In the genomic region with DNA sequence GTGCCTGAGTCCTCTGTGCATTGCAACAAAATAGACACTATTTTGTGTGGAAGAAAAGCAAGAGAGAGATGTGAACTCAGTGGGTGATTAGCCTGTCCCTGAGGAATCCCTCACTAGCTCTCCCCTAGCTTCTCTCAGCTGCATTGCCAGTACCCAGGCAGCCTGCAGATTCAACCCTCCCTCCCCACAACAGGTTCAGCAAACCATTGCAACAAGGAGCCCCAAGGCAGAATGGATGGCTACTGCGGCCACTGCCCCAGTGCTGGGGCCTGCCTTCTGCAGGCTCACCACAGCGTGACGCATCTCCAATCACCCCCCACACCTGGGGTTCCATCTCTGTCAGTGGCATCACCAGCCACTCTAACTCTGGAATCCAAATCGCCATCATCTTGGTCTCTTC, we compare ENCODE assay signal across 19 cellular contexts. TPM values are rescaled to one million over a fixed set of nuclear protein-coding genes. Genes with fewer than 3 reads are reported as not detected.
A peak's percentile ranks its signal among the peaks of the same experiment; 100 is the strongest.
DNase-seq lines count a peak whose midpoint lies in the region; ATAC-seq and TF ChIP-seq lines count a peak whose summit lies in the region.
"Had no signal": no experiment of that assay in that cellular context is flagged by ENCODE, and none has a peak within 500 bp of the region (broad histone marks: within the 10 kb centered on the region; RNA-seq: fewer than 3 reads in every experiment).

No MANE protein-coding gene starts in this region.

- no peaks in the 10 kb centered on the region for H3K9me3 ChIP-seq in CD4-positive, CD25-positive, alpha-beta regulatory T cell (ENCODE audit: control insufficient read depth in 2 of 2, low read length in 2 of 2)
- H3K9me3 ChIP-seq in DND-41 (ENCODE audit: insufficient read depth, low read length, severe bottlenecking) (peaks cover 8% of the 10 kb centered on the region), heart left ventricle (no peaks in the 10 kb centered on the region), SJCRH30 (replicated peaks) (no peaks in the 10 kb centered on the region)
- H3K9me3 ChIP-seq in naive thymus-derived CD4-positive, alpha-beta T cell (ENCODE audit: control insufficient read depth in 2 of 3, low read length in 3 of 3), result no peaks in the 10 kb centered on the region
- H3K9me3 ChIP-seq: adrenal gland, BE2C, HAP-1, MG63, sigmoid colon, thoracic aorta had no signal

- no peak overlapping the region for H2AFZ ChIP-seq in DND-41 (ENCODE audit: low read depth, low read length)

- H3K79me2 ChIP-seq in DND-41 (ENCODE audit: insufficient read depth, low read length), result peaks cover 83% of the 10 kb centered on the region

- peaks cover 68% of the 10 kb centered on the region for H3K4me1 ChIP-seq in CD4-positive, CD25-positive, alpha-beta regulatory T cell (ENCODE audit: control insufficient read depth, insufficient read depth, low read length, poor library complexity, severe bottlenecking)
- H3K4me1 ChIP-seq in DND-41 (ENCODE audit: insufficient read depth, low read length) (peaks cover 42% of the 10 kb centered on the region), heart left ventricle (peaks cover 0 to 33% (median 12%) of the 10 kb centered on the region in 12 donors), SJCRH30 (peaks cover 17% of the 10 kb centered on the region)
- H3K4me1 ChIP-seq in naive thymus-derived CD4-positive, alpha-beta T cell (ENCODE audit: control insufficient read depth in 2 of 2, insufficient read depth in 2 of 2, low read length in 2 of 2), result peaks cover 33 to 47% of the 10 kb centered on the region in 2 donors
- H3K4me1 ChIP-seq: BE2C had no signal

- no peak for DNase-seq in CD4-positive, CD25-positive, alpha-beta regulatory T cell
- DNase-seq in DND-41 (no peak), caudate nucleus (lab: John Stamatoyannopoulos, UW) (no peak), heart left ventricle (no peak), SJCRH30 (no peak)
- no peak for DNase-seq in activated CD4-positive, alpha-beta memory T cell treated with anti-CD3 and anti-CD28 coated beads, Interleukin-2, amount 10 ng/mL, durations not matched to agents 7 days and 5 days
- DNase-seq in naive thymus-derived CD4-positive, alpha-beta T cell, result no peak
- DNase-seq: adrenal gland, BE2C, cerebellar nuclear complex, hypothalamus, left cardiac atrium, MG63, NCI-H1694 treated with DMSO at 0.1 percent for 48 hours, NCI-H446 treated with DMSO at 0.1 percent for 48 hours, occipital lobe, sigmoid colon had no signal

- no peaks in the 10 kb centered on the region for H3K27me3 ChIP-seq in CD4-positive, CD25-positive, alpha-beta regulatory T cell (ENCODE audit: control insufficient read depth, insufficient read depth, low read length)
- H3K27me3 ChIP-seq in DND-41 (ENCODE audit: insufficient read depth, low read length, poor library complexity) (no peaks in the 10 kb centered on the region), heart left ventricle (no peaks in the 10 kb centered on the region), SJCRH30 (no peaks in the 10 kb centered on the region)
- no peaks in the 10 kb centered on the region for H3K27me3 ChIP-seq in naive thymus-derived CD4-positive, alpha-beta T cell (ENCODE audit: control insufficient read depth in 2 of 2, insufficient read depth in 2 of 2, low read length in 2 of 2)
- H3K27me3 ChIP-seq: adrenal gland, MG63, sigmoid colon had no signal

- ATAC-seq in CD4-positive, CD25-positive, alpha-beta regulatory T cell (ENCODE audit: low read depth in 2 of 2), result no peak
- ATAC-seq in DND-41 (ENCODE audit: insufficient read depth, low read depth) (no peak), heart left ventricle (no peak)
- ATAC-seq in naive thymus-derived CD4-positive, alpha-beta T cell, result no peak
- ATAC-seq: left cardiac atrium had no signal

- H3K9ac ChIP-seq in DND-41 (ENCODE audit: low read depth, low read length), result peak overlapping the region; percentile 96; the same call in 1 of the 2 replicates

- peaks cover 27 to 80% (median 53%) of the 10 kb centered on the region in 4 donors for H3K4me1 Mint-ChIP-seq in CD4-positive, CD25-positive, alpha-beta regulatory T cell
- peaks cover 75% of the 10 kb centered on the region for H3K4me1 Mint-ChIP-seq in activated CD4-positive, alpha-beta memory T cell treated with anti-CD3 and anti-CD28 coated beads, Interleukin-2, amount 10 ng/mL, durations not matched to agents 7 days and 5 days
- H3K4me1 Mint-ChIP-seq in naive thymus-derived CD4-positive, alpha-beta T cell, result peaks cover 47 to 85% (median 73%) of the 10 kb centered on the region in 7 donors

- TF ChIP-seq CTCF in DND-41 (IDR thresholded peaks at IDR 0.05; ENCODE audit: borderline replicate concordance, extremely low read depth, low read length, poor library complexity, severe bottlenecking), result no peak
- TF ChIP-seq CTCF in heart left ventricle (IDR thresholded peaks at IDR 0.05), result no peak

- no peaks in the 10 kb centered on the region for H3K27me3 Mint-ChIP-seq in CD4-positive, CD25-positive, alpha-beta regulatory T cell
- H3K27me3 Mint-ChIP-seq in activated CD4-positive, alpha-beta memory T cell treated with anti-CD3 and anti-CD28 coated beads, Interleukin-2, amount 10 ng/mL, durations not matched to agents 7 days and 5 days, result no peaks in the 10 kb centered on the region
- no peaks in the 10 kb centered on the region for H3K27me3 Mint-ChIP-seq in naive thymus-derived CD4-positive, alpha-beta T cell

- H3K4me3 Mint-ChIP-seq in CD4-positive, CD25-positive, alpha-beta regulatory T cell, result peak overlapping the region in 3 of 4 donors; percentile 64 to 95 (median 92)
- peak overlapping the region; percentile 89 for H3K4me3 Mint-ChIP-seq in activated CD4-positive, alpha-beta memory T cell treated with anti-CD3 and anti-CD28 coated beads, Interleukin-2, amount 10 ng/mL, durations not matched to agents 7 days and 5 days
- H3K4me3 Mint-ChIP-seq in naive thymus-derived CD4-positive, alpha-beta T cell, result peak overlapping the region in 5 of 10 donors; percentile 15 to 100 (median 89)

- no peak overlapping the region for H3K4me3 ChIP-seq in CD4-positive, CD25-positive, alpha-beta regulatory T cell (ENCODE audit: low read depth, low read length)
- H3K4me3 ChIP-seq in DND-41 (ENCODE audit: low read depth in 1 of 2, low read length in 2 of 2), result no peak overlapping the region
- no peak overlapping the region for H3K4me3 ChIP-seq in naive thymus-derived CD4-positive, alpha-beta T cell (ENCODE audit: low read length)
- H3K4me3 ChIP-seq in heart left ventricle, result no peak overlapping the region
- H3K4me3 ChIP-seq in SJCRH30, result no peak overlapping the region
- H3K4me3 ChIP-seq: adrenal gland, HAP-1, MG63, sigmoid colon, thoracic aorta had no signal

- intact Hi-C loops in naive thymus-derived CD4-positive, alpha-beta T cell (cut with micrococcal nuclease), result loop anchor here (5.0 kb wide), 8 partner anchors 43 to 953 kb away; a partner anchor contains a TSS
- intact Hi-C loops in heart left ventricle (cut with DNase I), result no loop called here

- no peak overlapping the region for H3K27ac ChIP-seq in CD4-positive, CD25-positive, alpha-beta regulatory T cell (ENCODE audit: insufficient read depth, low read length, poor library complexity, severe bottlenecking)
- H3K27ac ChIP-seq in DND-41 (ENCODE audit: low read length) (peak overlapping the region; percentile 99; the same call in 1 of the 2 replicates), caudate nucleus (ENCODE audit: low read depth, low read length) (no peak overlapping the region), heart left ventricle (no peak overlapping the region), SJCRH30 (no peak overlapping the region)
- peak overlapping the region; percentile 12 for H3K27ac ChIP-seq in naive thymus-derived CD4-positive, alpha-beta T cell (ENCODE audit: low read depth, low read length)
- H3K27ac ChIP-seq: adrenal gland, sigmoid colon, thoracic aorta had no signal

- WGBS in heart left ventricle, 4 donors, result 94 to 100% (median 97%) methylated on average over 3 of the region's 4 CpGs

- peaks cover 3% of the 10 kb centered on the region; the same call in 1 of the 2 replicates for H4K20me1 ChIP-seq in DND-41 (ENCODE audit: insufficient read depth, low read length)

- H3K36me3 ChIP-seq in CD4-positive, CD25-positive, alpha-beta regulatory T cell (ENCODE audit: control insufficient read depth, insufficient read depth, low read length), result peaks cover 12% of the 10 kb centered on the region
- H3K36me3 ChIP-seq in DND-41 (ENCODE audit: insufficient read depth, low read length) (peaks cover 21% of the 10 kb centered on the region), heart left ventricle (no peaks in the 10 kb centered on the region), SJCRH30 (no peaks in the 10 kb centered on the region)
- peaks cover 0 to 12% (median 0%) of the 10 kb centered on the region in 3 experiments for H3K36me3 ChIP-seq in naive thymus-derived CD4-positive, alpha-beta T cell (ENCODE audit: control insufficient read depth in 2 of 3, insufficient read depth in 3 of 3, low read length in 3 of 3)
- H3K36me3 ChIP-seq: adrenal gland, BE2C, MG63, sigmoid colon, thoracic aorta had no signal

- CTCF ChIA-PET in activated CD4-positive, alpha-beta memory T cell treated with anti-CD3 and anti-CD28 coated beads, Interleukin-2, amount 10 ng/mL, durations not matched to agents 7 days and 5 days (lab: Charles Lee), result interaction anchor here (1.2 kb wide), 1 partner anchor 9 kb away, joined by 3 read pairs; no protein-coding TSS in a partner anchor
- CTCF ChIA-PET in naive thymus-derived CD4-positive, alpha-beta T cell (lab: Charles Lee), result no interaction called here

- POLR2A ChIA-PET in activated CD4-positive, alpha-beta memory T cell treated with anti-CD3 and anti-CD28 coated beads, Interleukin-2, amount 10 ng/mL, durations not matched to agents 7 days and 5 days (lab: Charles Lee), result interaction anchor here (0.6 to 1.2 kb wide), 2 partner anchors 85 to 899 kb away, joined by 3 read pairs; a partner anchor contains a TSS
- POLR2A ChIA-PET in naive thymus-derived CD4-positive, alpha-beta T cell (lab: Charles Lee), result no interaction called here

- peaks cover 10% of the 10 kb centered on the region for H3K36me3 Mint-ChIP-seq in CD4-positive, CD25-positive, alpha-beta regulatory T cell
- H3K36me3 Mint-ChIP-seq in activated CD4-positive, alpha-beta memory T cell treated with anti-CD3 and anti-CD28 coated beads, Interleukin-2, amount 10 ng/mL, durations not matched to agents 7 days and 5 days (ENCODE audit: low read depth), result peaks cover 59% of the 10 kb centered on the region
- H3K36me3 Mint-ChIP-seq in naive thymus-derived CD4-positive, alpha-beta T cell, result peaks cover 0 to 53% (median 12%) of the 10 kb centered on the region in 5 donors

- peaks cover 0 to 5% (median 0%) of the 10 kb centered on the region in 7 donors for H3K9me3 Mint-ChIP-seq in CD4-positive, CD25-positive, alpha-beta regulatory T cell
- peaks cover 3% of the 10 kb centered on the region for H3K9me3 Mint-ChIP-seq in activated CD4-positive, alpha-beta memory T cell treated with anti-CD3 and anti-CD28 coated beads, Interleukin-2, amount 10 ng/mL, durations not matched to agents 7 days and 5 days
- peaks cover 0 to 5% (median 0%) of the 10 kb centered on the region in 11 donors for H3K9me3 Mint-ChIP-seq in naive thymus-derived CD4-positive, alpha-beta T cell

- TF ChIP-seq POLR2A in heart left ventricle (IDR thresholded peaks at IDR 0.05), result no peak

- H3K4me2 ChIP-seq in DND-41 (ENCODE audit: insufficient read depth, low read length), result peak overlapping the region; percentile 86

- H3K27ac Mint-ChIP-seq in CD4-positive, CD25-positive, alpha-beta regulatory T cell, result peak overlapping the region; percentile 94 to 100 (median 98)
- no peak overlapping the region for H3K27ac Mint-ChIP-seq in activated CD4-positive, alpha-beta memory T cell treated with anti-CD3 and anti-CD28 coated beads, Interleukin-2, amount 10 ng/mL, durations not matched to agents 7 days and 5 days
- H3K27ac Mint-ChIP-seq in naive thymus-derived CD4-positive, alpha-beta T cell, result peak overlapping the region; percentile 93 to 100 (median 97)

RNA-seq across cellular contexts. Expression of a gene that starts 2.3 kb away (rescaled TPM):
- 42.9 TPM for total RNA-seq in CD4-positive, CD25-positive, alpha-beta regulatory T cell
- 10 to 100 TPM in 3 of 4 donors, 1 to 10 TPM in 1; 8.2 to 13.7 (median 11.3) TPM for polyA plus RNA-seq in CD4-positive, CD25-positive, alpha-beta regulatory T cell
- 10 to 100 TPM; 32.4 to 34.3 TPM for total RNA-seq in activated CD4-positive, alpha-beta memory T cell treated with anti-CD3 and anti-CD28 coated beads, Interleukin-2, amount 10 ng/mL, durations not matched to agents 7 days and 5 days
- total RNA-seq in naive thymus-derived CD4-positive, alpha-beta T cell, result 10 to 100 TPM; 31.4 to 40.3 (median 39.4) TPM
- polyA plus RNA-seq in naive thymus-derived CD4-positive, alpha-beta T cell, result 10 to 100 TPM in 1 of 2 donors, 1 to 10 TPM in 1; 8.2 to 19.9 TPM
- total RNA-seq in heart left ventricle, result 10 to 100 TPM in 1 of 9 donors, 1 to 10 TPM in 8; 2.9 to 14.1 (median 6.4) TPM
- polyA plus RNA-seq in heart left ventricle, result 1 to 10 TPM; 1.0 to 3.1 TPM
- 14.3 and 16.1 TPM in 2 replicates for total RNA-seq in SJCRH30 (2014; rRNA removed; shearing (Covaris generic))

Comparison
In these comparisons a context has a peak if more than half of its experiments do, and no peak if none do; other contexts are left out.
1. H3K27ac ChIP-seq: peak in DND-41 (single experiment) and naive thymus-derived CD4-positive, alpha-beta T cell (single experiment); none in CD4-positive, CD25-positive, alpha-beta regulatory T cell (single experiment), caudate nucleus (single experiment), heart left ventricle (0 of 12) and SJCRH30 (single experiment).
2. intact Hi-C loops: an anchor here in naive thymus-derived CD4-positive, alpha-beta T cell (5.0 kb wide); none called in heart left ventricle.